ENCODE assay signal across 21 cellular contexts in genomic region chr12:52499836-52500560, GRCh38. TPM values are rescaled to one million over a fixed set of nuclear protein-coding genes. Genes with fewer than 3 reads are reported as not detected.
"Had no signal": no experiment of that assay in that cellular context is flagged by ENCODE, and none has a peak within 500 bp of the region (broad histone marks: within the 10 kb centered on the region; RNA-seq: fewer than 3 reads in every experiment).

No MANE protein-coding gene starts in this region.

- H3K36me3 ChIP-seq: heart left ventricle had no signal

- H3K4me3 Mint-ChIP-seq: activated T-cell treated with anti-CD3 and anti-CD28 coated beads, Interleukin-2, amount 50 U/mL, for 4 hours; nephron progenitor cell; stimulated activated naive CD8-positive, alpha-beta T cell treated with anti-CD3 and anti-CD28 coated beads, Interleukin-15, Interleukin-2, amounts not matched to agents 100 ng/mL and 50 ng/mL, for 24 hours; T-helper 17 cell had no signal

- H3K27ac ChIP-seq: heart left ventricle had no signal

- H3K27ac Mint-ChIP-seq: activated naive CD4-positive, alpha-beta T cell treated with anti-CD3 and anti-CD28 coated beads, Interleukin-2, amount 50 U/mL, for 72 hours; nephron progenitor cell; stimulated activated naive CD8-positive, alpha-beta T cell treated with anti-CD3 and anti-CD28 coated beads, Interleukin-15, Interleukin-2, amounts not matched to agents 100 ng/mL and 50 ng/mL, for 24 hours; T-helper 17 cell had no signal

- DNase-seq: activated CD4-positive, CD25-positive, alpha-beta regulatory T cell; activated effector memory CD4-positive, alpha-beta T cell treated with anti-CD3 and anti-CD28 coated beads, Interleukin-2, amount 50 U/mL, for 16 hours; activated T-cell treated with anti-CD3 and anti-CD28 coated beads, Interleukin-2, amount 50 U/mL, for 4 hours; anterior cingulate cortex; caudate nucleus; cortex of kidney; effector memory CD4-positive, alpha-beta T cell; heart left ventricle; kidney; left ventricle myocardium superior; mesendoderm; nephron progenitor cell; stimulated activated CD4-positive, alpha-beta T cell treated with anti-CD3 and anti-CD28 coated beads, Interleukin-15, amount 100 ng/mL, for 24 hours; stimulated activated CD4-positive, alpha-beta T cell treated with anti-CD3 and anti-CD28 coated beads, Interleukin-4, amount 100 ng/mL, for 24 hours; T-helper 17 cell had no signal

- H3K36me3 Mint-ChIP-seq: activated naive CD4-positive, alpha-beta T cell treated with anti-CD3 and anti-CD28 coated beads, Interleukin-2, amount 50 U/mL, for 72 hours had no signal

- H3K4me3 ChIP-seq: heart left ventricle had no signal

- H3K9me3 Mint-ChIP-seq: activated naive CD4-positive, alpha-beta T cell treated with anti-CD3 and anti-CD28 coated beads, Interleukin-2, amount 50 U/mL, for 72 hours; activated T-cell treated with anti-CD3 and anti-CD28 coated beads, Interleukin-2, amount 50 U/mL, for 4 hours; stimulated activated naive CD8-positive, alpha-beta T cell treated with anti-CD3 and anti-CD28 coated beads, Interleukin-15, Interleukin-2, amounts not matched to agents 100 ng/mL and 50 ng/mL, for 24 hours had no signal

RNA-seq across cellular contexts. Expression of gene KRT6A, which starts 6.9 kb away (rescaled TPM):
- total RNA-seq: activated naive CD4-positive, alpha-beta T cell treated with anti-CD3 and anti-CD28 coated beads, Interleukin-2, amount 50 U/mL, for 72 hours; activated T-cell treated with anti-CD3 and anti-CD28 coated beads, Interleukin-2, amount 50 U/mL, for 4 hours; epithelial cell of proximal tubule; kidney; T-helper 17 cell; temporal lobe had no signal

RNA-seq across cellular contexts. Expression of gene KRT5, which starts 20.2 kb away (rescaled TPM):
- total RNA-seq: activated naive CD4-positive, alpha-beta T cell treated with anti-CD3 and anti-CD28 coated beads, Interleukin-2, amount 50 U/mL, for 72 hours; activated T-cell treated with anti-CD3 and anti-CD28 coated beads, Interleukin-2, amount 50 U/mL, for 4 hours; epithelial cell of proximal tubule; T-helper 17 cell had no signal

RNA-seq across cellular contexts. Expression of gene KRT6C, which starts 26.4 kb away (rescaled TPM):
- total RNA-seq: activated naive CD4-positive, alpha-beta T cell treated with anti-CD3 and anti-CD28 coated beads, Interleukin-2, amount 50 U/mL, for 72 hours; activated T-cell treated with anti-CD3 and anti-CD28 coated beads, Interleukin-2, amount 50 U/mL, for 4 hours; epithelial cell of proximal tubule; heart left ventricle; kidney; left ventricle myocardium superior; omental fat pad; T-helper 17 cell; temporal lobe had no signal
- polyA plus RNA-seq: heart left ventricle had no signal

RNA-seq across cellular contexts. Expression of gene KRT6B, which starts 48.1 kb away (rescaled TPM):
- total RNA-seq: activated naive CD4-positive, alpha-beta T cell treated with anti-CD3 and anti-CD28 coated beads, Interleukin-2, amount 50 U/mL, for 72 hours; activated T-cell treated with anti-CD3 and anti-CD28 coated beads, Interleukin-2, amount 50 U/mL, for 4 hours; epithelial cell of proximal tubule; heart left ventricle; kidney; left ventricle myocardium superior; T-helper 17 cell had no signal
- polyA plus RNA-seq: heart left ventricle had no signal

RNA-seq across cellular contexts. Expression of gene KRT71, which starts 52.9 kb away (rescaled TPM):
- total RNA-seq: activated naive CD4-positive, alpha-beta T cell treated with anti-CD3 and anti-CD28 coated beads, Interleukin-2, amount 50 U/mL, for 72 hours; activated T-cell treated with anti-CD3 and anti-CD28 coated beads, Interleukin-2, amount 50 U/mL, for 4 hours; epithelial cell of proximal tubule; heart left ventricle; kidney; left ventricle myocardium superior; omental fat pad; T-helper 17 cell; ureter had no signal
- polyA plus RNA-seq: heart left ventricle had no signal
